Comparison of ENCODE assay signal across 17 cellular contexts in the genomic region with DNA sequence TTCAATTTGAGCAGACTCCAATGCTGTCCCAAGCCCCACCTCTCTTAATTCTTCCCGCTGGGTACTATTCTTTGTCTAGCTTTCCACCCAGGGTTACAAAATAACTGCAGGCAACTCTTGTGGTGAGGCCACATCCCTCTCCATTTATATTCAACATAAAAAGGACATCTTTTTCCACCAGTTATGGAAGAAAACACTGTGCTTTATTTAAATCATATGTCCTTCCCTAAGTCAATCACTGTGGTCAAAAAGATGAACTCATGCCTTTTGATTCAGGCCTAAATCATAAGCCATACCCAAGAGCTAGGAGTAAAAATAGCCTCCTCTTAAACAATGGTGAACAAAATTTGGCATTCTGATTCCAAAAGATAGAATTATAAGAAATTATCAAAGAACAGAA.
"Had no signal": no experiment of that assay in that cellular context is flagged by ENCODE, and none has a peak within 500 bp of the region (broad histone marks: within the 10 kb centered on the region; RNA-seq: fewer than 3 reads in every experiment).

No MANE protein-coding gene starts in this region.

- H3K4me1 ChIP-seq: prostate gland, uterus had no signal

- H3K4me3 ChIP-seq: lung, ovary, prostate gland, uterus had no signal

- H3K27me3 ChIP-seq: brain microvascular endothelial cell, ovary, uterus had no signal

- H3K27ac ChIP-seq: brain microvascular endothelial cell, ovary, prostate gland, uterus had no signal

- DNase-seq: activated CD4-positive, alpha-beta T cell treated with anti-CD3 and anti-CD28 coated beads for 1 hour; activated CD4-positive, alpha-beta T cell treated with anti-CD3 and anti-CD28 coated beads, Interleukin-2, amount 50 U/mL, for 1 hour; activated gamma-delta T cell treated with Interleukin-2 at 50 U/mL for 16 hours; activated T-cell treated with anti-CD3 and anti-CD28 coated beads, Interleukin-2, amount 50 U/mL, for 1 hour; aorta; brain microvascular endothelial cell; endodermal cell; foreskin fibroblast; natural killer cell; ovary; stimulated activated CD4-positive, alpha-beta T cell treated with anti-CD3 and anti-CD28 coated beads, Interleukin-1b, Interleukin-23, amount 100 ng/mL, for 48 hours; substantia nigra; T-helper 1 cell; trophoblast cell; uterus had no signal

- H3K9me3 ChIP-seq: ovary, prostate gland, uterus had no signal

- H3K36me3 ChIP-seq: brain microvascular endothelial cell, ovary, prostate gland, uterus had no signal
